In the genomic region with DNA sequence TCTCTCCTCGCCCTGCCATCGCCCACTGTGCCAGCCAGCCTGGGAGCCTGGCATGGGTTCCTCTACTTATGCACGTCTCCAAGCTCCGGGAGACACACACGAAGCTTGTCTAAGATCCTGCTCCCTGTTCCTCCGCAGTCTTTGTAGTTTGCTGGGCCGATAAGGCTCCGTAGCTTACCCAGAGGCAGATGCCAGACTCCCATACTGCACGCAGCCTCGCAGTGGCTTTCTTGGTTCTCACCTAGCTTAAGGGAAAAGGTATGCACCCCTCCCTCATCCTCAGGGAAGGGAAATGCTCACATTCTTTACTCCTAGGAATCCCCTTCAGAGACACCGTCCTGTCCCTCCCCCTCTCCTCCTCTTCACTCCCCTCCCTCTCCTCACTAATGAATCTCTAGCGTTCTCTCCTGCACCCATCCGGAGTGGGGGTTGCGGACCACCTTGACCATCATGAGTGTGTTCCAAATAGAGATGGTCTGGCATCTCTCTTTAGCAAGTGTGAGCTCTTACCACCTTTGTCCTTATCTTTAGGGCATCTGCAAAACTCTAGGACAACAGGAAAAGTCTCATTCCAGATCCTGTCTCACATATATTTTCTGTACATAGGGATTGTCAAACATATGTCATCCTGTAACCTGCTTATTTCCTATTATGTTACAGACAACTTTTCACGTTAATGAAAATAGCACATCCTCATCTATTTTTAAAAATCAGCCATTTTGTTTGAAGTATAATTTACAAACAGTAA, we compare ENCODE assay signal across 20 cellular contexts. TPM values are rescaled to one million over a fixed set of nuclear protein-coding genes. Genes with fewer than 3 reads are reported as not detected.
DNase-seq lines count a peak whose midpoint lies in the region; ATAC-seq, FAIRE-seq and TF ChIP-seq lines count a peak whose summit lies in the region.
"Had no signal": no experiment of that assay in that cellular context is flagged by ENCODE, and none has a peak within 500 bp of the region (broad histone marks: within the 10 kb centered on the region; RNA-seq: fewer than 3 reads in every experiment).

No MANE protein-coding gene starts in this region.

- intact Hi-C loops in transverse colon (cut with DNase I; ENCODE audit: low total_unique reads), result no loop called here

- no peak overlapping the region for H3K27ac ChIP-seq in HUES64 (ENCODE audit: low read depth, low read length)
- H3K27ac ChIP-seq in keratinocyte (ENCODE audit: control insufficient read depth, insufficient read depth, low read length), result no peak overlapping the region
- H3K27ac ChIP-seq in smooth muscle cell (ENCODE audit: low read depth), result no peak overlapping the region
- H3K27ac ChIP-seq in transverse colon, result no peak overlapping the region
- H3K27ac ChIP-seq: KMS-11 had no signal

- H3K27me3 ChIP-seq in HUES64 (ENCODE audit: insufficient read depth, low read length) (no peaks in the 10 kb centered on the region), keratinocyte (ENCODE audit: control insufficient read depth, extremely low read depth, insufficient read depth, low read length) (no peaks in the 10 kb centered on the region), smooth muscle cell (ENCODE audit: low read depth) (no peaks in the 10 kb centered on the region), transverse colon (peaks cover 3% of the 10 kb centered on the region)

- H3K4me3 ChIP-seq in HUES64 (ENCODE audit: low read length) (0 out of 2 replicates have a peak overlapping the region, but pooled peaks have one; percentile 16), keratinocyte (ENCODE audit: control insufficient read depth in 2 of 3, extremely low read depth in 1 of 3, insufficient read depth in 2 of 3, low read depth in 1 of 3, low read length in 3 of 3) (no peak overlapping the region), smooth muscle cell (no peak overlapping the region), transverse colon (no peak overlapping the region)

- no peaks in the 10 kb centered on the region for H3K9me3 Mint-ChIP-seq in endothelial cell (ENCODE audit: unreplicated experiment)
- no peaks in the 10 kb centered on the region for H3K9me3 Mint-ChIP-seq in stimulated activated naive CD8-positive, alpha-beta T cell treated with anti-CD3 and anti-CD28 coated beads, Interleukin-15, amount 100 ng/mL, for 72 hours
- H3K9me3 Mint-ChIP-seq in activated T-cell treated with anti-CD3 and anti-CD28 coated beads, Interleukin-2, amount 50 U/mL, for 4 hours, result no peaks in the 10 kb centered on the region

- no peaks in the 10 kb centered on the region for H3K36me3 Mint-ChIP-seq in endothelial cell (ENCODE audit: low read depth, unreplicated experiment)
- no peaks in the 10 kb centered on the region for H3K36me3 Mint-ChIP-seq in activated T-cell treated with anti-CD3 and anti-CD28 coated beads, Interleukin-2, amount 50 U/mL, for 4 hours (ENCODE audit: insufficient read depth)
- H3K36me3 Mint-ChIP-seq: CD4-positive, CD25-positive, alpha-beta regulatory T cell had no signal

- no peaks in the 10 kb centered on the region for H3K9me3 ChIP-seq in HUES64 (ENCODE audit: insufficient read depth, low read depth, low read length)
- no peaks in the 10 kb centered on the region for H3K9me3 ChIP-seq in keratinocyte (ENCODE audit: control insufficient read depth, low read depth, low read length)
- H3K9me3 ChIP-seq in smooth muscle cell (replicated peaks; ENCODE audit: low read depth), result no peaks in the 10 kb centered on the region
- no peaks in the 10 kb centered on the region for H3K9me3 ChIP-seq in transverse colon

- H3K4me2 ChIP-seq in keratinocyte (ENCODE audit: control insufficient read depth, extremely low read depth, insufficient read depth, low read depth, low read length) (peak overlapping the region; percentile 19), smooth muscle cell (no peak overlapping the region)
- H3K4me2 ChIP-seq: KMS-11 had no signal

- H3K4me1 Mint-ChIP-seq in endothelial cell (ENCODE audit: unreplicated experiment), result peaks cover 20% of the 10 kb centered on the region
- no peaks in the 10 kb centered on the region for H3K4me1 Mint-ChIP-seq in stimulated activated naive CD8-positive, alpha-beta T cell treated with anti-CD3 and anti-CD28 coated beads, Interleukin-15, amount 100 ng/mL, for 72 hours
- H3K4me1 Mint-ChIP-seq in activated T-cell treated with anti-CD3 and anti-CD28 coated beads, Interleukin-2, amount 50 U/mL, for 4 hours (ENCODE audit: low read depth), result no peaks in the 10 kb centered on the region
- H3K4me1 Mint-ChIP-seq: CD4-positive, CD25-positive, alpha-beta regulatory T cell had no signal

- in situ Hi-C loops in transverse colon (cut with MboI; ENCODE audit: low pct_ligation_motif_present in 1 of 4, low pct_unique_long_range_greater_than_20kb in 1 of 4, low sequenced_read_pairs in 3 of 4), result no loop called here

- H3K4me1 ChIP-seq in HUES64 (ENCODE audit: insufficient read depth, low read length) (peaks cover 11% of the 10 kb centered on the region), keratinocyte (ENCODE audit: control insufficient read depth, extremely low read depth, insufficient read depth, low read length) (peaks cover 4% of the 10 kb centered on the region), smooth muscle cell (ENCODE audit: low read depth) (peaks cover 5% of the 10 kb centered on the region), transverse colon (no peaks in the 10 kb centered on the region)

- TF ChIP-seq CTCF in endothelial cell (IDR thresholded peaks at IDR 0.05; ENCODE audit: unreplicated experiment) (no peak), keratinocyte (optimal IDR thresholded peaks at IDR 0.05 in 1 of 3, IDR thresholded peaks at IDR 0.05 in 1 of 3, conservative IDR thresholded peaks at IDR 0.05 in 1 of 3; ENCODE audit: extremely low read depth in 1 of 3, insufficient read depth in 2 of 3, low read length in 3 of 3) (no peak), smooth muscle cell (IDR thresholded peaks at IDR 0.05; ENCODE audit: borderline replicate concordance, insufficient read depth, poor library complexity, severe bottlenecking) (no peak), transverse colon (IDR thresholded peaks at IDR 0.05) (no peak)

- no peak for DNase-seq in endothelial cell (ENCODE audit: low spot score)
- DNase-seq in keratinocyte (ENCODE audit: low read depth, low spot score), result no peak
- DNase-seq in smooth muscle cell (lab: John Stamatoyannopoulos, UW; ENCODE audit: unreplicated experiment), result no peak
- DNase-seq in CD1c-positive myeloid dendritic cell (ENCODE audit: extremely low spot score), result no peak
- DNase-seq in transverse colon, result no peak
- no peak for DNase-seq in stimulated activated naive CD8-positive, alpha-beta T cell treated with anti-CD3 and anti-CD28 coated beads, Interleukin-15, amount 100 ng/mL, for 72 hours
- DNase-seq in activated T-cell treated with anti-CD3 and anti-CD28 coated beads, Interleukin-2, amount 50 U/mL, for 4 hours, result no peak
- DNase-seq: ACHN; AML-193; CD4-positive, CD25-positive, alpha-beta regulatory T cell; NCI-H1436; NCI-H2029; NCI-H2171 treated with DMSO at 0.1 percent for 48 hours; SHP77 had no signal

- peak overlapping the region; percentile 65 for H3K27ac Mint-ChIP-seq in endothelial cell (ENCODE audit: unreplicated experiment)
- H3K27ac Mint-ChIP-seq in stimulated activated naive CD8-positive, alpha-beta T cell treated with anti-CD3 and anti-CD28 coated beads, Interleukin-15, amount 100 ng/mL, for 72 hours, result peak overlapping the region in 1 of 2 donors; percentile 77
- H3K27ac Mint-ChIP-seq: CD4-positive, CD25-positive, alpha-beta regulatory T cell had no signal

- no peak for TF ChIP-seq POLR2A in transverse colon (IDR thresholded peaks at IDR 0.05)

- H2AFZ ChIP-seq in keratinocyte (ENCODE audit: control insufficient read depth, low read length) (peak overlapping the region; percentile 58), smooth muscle cell (ENCODE audit: low read depth) (peak overlapping the region; percentile 43)

- FAIRE-seq in keratinocyte (lab: Jason Lieb, UNC), result peak; percentile 41
- FAIRE-seq: HepG2 had no signal

- dilution Hi-C loops in keratinocyte (cut with MboI; ENCODE audit: extremely low pct_ligation_motif_present, low sequenced_read_pairs), result no loop called here

- H4K20me1 ChIP-seq in keratinocyte (ENCODE audit: control insufficient read depth, extremely low read depth, insufficient read depth, low read length) (no peaks in the 10 kb centered on the region), smooth muscle cell (ENCODE audit: low read depth) (no peaks in the 10 kb centered on the region)

- H3K9ac ChIP-seq in HUES64 (ENCODE audit: low read depth, low read length) (no peak overlapping the region), keratinocyte (ENCODE audit: control insufficient read depth, extremely low read depth, insufficient read depth, low read length) (no peak overlapping the region), smooth muscle cell (ENCODE audit: low read depth) (no peak overlapping the region)
- H3K9ac ChIP-seq: KMS-11 had no signal

- H3K27me3 Mint-ChIP-seq in endothelial cell (ENCODE audit: unreplicated experiment), result peaks cover 5% of the 10 kb centered on the region
- peaks cover 47% of the 10 kb centered on the region for H3K27me3 Mint-ChIP-seq in stimulated activated naive CD8-positive, alpha-beta T cell treated with anti-CD3 and anti-CD28 coated beads, Interleukin-15, amount 100 ng/mL, for 72 hours
- H3K27me3 Mint-ChIP-seq in activated T-cell treated with anti-CD3 and anti-CD28 coated beads, Interleukin-2, amount 50 U/mL, for 4 hours (ENCODE audit: low read depth), result peaks cover 23% of the 10 kb centered on the region

- H3K36me3 ChIP-seq in HUES64 (ENCODE audit: insufficient read depth, low read length) (no peaks in the 10 kb centered on the region), keratinocyte (ENCODE audit: control insufficient read depth in 2 of 2, extremely low read depth in 1 of 2, insufficient read depth in 2 of 2, low read length in 2 of 2) (no peaks in the 10 kb centered on the region), smooth muscle cell (ENCODE audit: low read depth) (no peaks in the 10 kb centered on the region), transverse colon (no peaks in the 10 kb centered on the region)

- no peak overlapping the region for H3K4me3 Mint-ChIP-seq in endothelial cell (ENCODE audit: unreplicated experiment)
- H3K4me3 Mint-ChIP-seq in stimulated activated naive CD8-positive, alpha-beta T cell treated with anti-CD3 and anti-CD28 coated beads, Interleukin-15, amount 100 ng/mL, for 72 hours, result no peak overlapping the region
- no peak overlapping the region for H3K4me3 Mint-ChIP-seq in activated T-cell treated with anti-CD3 and anti-CD28 coated beads, Interleukin-2, amount 50 U/mL, for 4 hours
- H3K4me3 Mint-ChIP-seq: CD4-positive, CD25-positive, alpha-beta regulatory T cell had no signal

- no peaks in the 10 kb centered on the region for H3K79me2 ChIP-seq in keratinocyte (ENCODE audit: control insufficient read depth, insufficient read depth, low read length)
- H3K79me2 ChIP-seq in smooth muscle cell (ENCODE audit: low read depth), result no peaks in the 10 kb centered on the region

- 31% methylated on average over 15 of the region's 15 CpGs for WGBS in HUES64
- 32% methylated on average over 15 of the region's 15 CpGs for WGBS in smooth muscle cell (ENCODE audit: low lambda C conversion rate)
- 44 to 80% methylated on average over 1 to 15 of the region's 15 CpGs for WGBS in transverse colon (ENCODE audit: low coverage in 1 of 2), 2 donors

- no peaks in the 10 kb centered on the region for H3F3A ChIP-seq in smooth muscle cell (ENCODE audit: low read depth)

- TF ChIP-seq EP300 in transverse colon (IDR thresholded peaks at IDR 0.05; ENCODE audit: low read depth), result no peak

- no peak for ATAC-seq in stimulated activated naive CD8-positive, alpha-beta T cell treated with anti-CD3 and anti-CD28 coated beads, Interleukin-15, amount 100 ng/mL, for 72 hours
- ATAC-seq in activated T-cell treated with anti-CD3 and anti-CD28 coated beads, Interleukin-2, amount 50 U/mL, for 4 hours, result no peak
- ATAC-seq: HepG2, SK-N-SH treated with all-trans-retinoic acid at 6 μM for 48 hours had no signal

- H3K9me1 ChIP-seq in keratinocyte (ENCODE audit: control insufficient read depth, extremely low read depth, insufficient read depth, low read length), result no peaks in the 10 kb centered on the region

RNA-seq across cellular contexts. Expression of a gene that starts 56.5 kb away (rescaled TPM):
- polyA plus RNA-seq in HUES64 (2013, experiment 1 of 2), result 1.8 TPM
- polyA plus RNA-seq in HUES64 (2013, experiment 2 of 2), result 2.3 TPM
- total RNA-seq in endothelial cell (ENCODE audit: unreplicated experiment) (8.1 TPM), smooth muscle cell (0.27 and 0.45 TPM in 2 replicates), transverse colon (under 1 TPM in 1 of 4 donors, not detected in 3; 0.41 TPM)
- polyA plus RNA-seq in keratinocyte (0.02 to 0.35 TPM (median 0.03 TPM) in 3 replicates), smooth muscle cell (0.12 TPM in 1 of 2 replicates, not detected in the other)
- polyA plus RNA-seq in keratinocyte (2011; ENCODE audit: low read depth), result 0.69 TPM
- 0.12 and 0.13 TPM in 2 replicates for polyA plus RNA-seq in keratinocyte (2011; cell fraction: cytosol; rRNA removed)
- polyA plus RNA-seq in keratinocyte (2011; cell fraction: nucleus; rRNA removed), result 0.09 and 0.24 TPM in 2 replicates
- polyA plus RNA-seq in keratinocyte (2012; ENCODE audit: low replicate concordance), result 0.24 and 0.66 TPM in 2 replicates
- 0.13 TPM in 1 of 3 replicates, not detected in the others for polyA minus RNA-seq in keratinocyte
- not detected for polyA minus RNA-seq in keratinocyte (2011; cell fraction: cytosol; rRNA and poly(A)+ RNA removed)
- not detected in 2 replicates for polyA minus RNA-seq in keratinocyte (2011; cell fraction: nucleus; rRNA and poly(A)+ RNA removed)
- under 1 TPM in 2 of 3 donors, not detected in 1; 0.11 to 0.13 TPM for total RNA-seq in activated T-cell treated with anti-CD3 and anti-CD28 coated beads, Interleukin-2, amount 50 U/mL, for 4 hours
- total RNA-seq: M059J, NCI-H460 had no signal
- polyA plus RNA-seq: HepG2 had no signal
